In genomic region chr2:54995553-54995952, GRCh38 we compare ENCODE assay signal across 21 cellular contexts. TPM values are rescaled to one million over a fixed set of nuclear protein-coding genes. Genes with fewer than 3 reads are reported as not detected.
DNase-seq lines count a peak whose midpoint lies in the region; ATAC-seq and TF ChIP-seq lines count a peak whose summit lies in the region.
"Had no signal": no experiment of that assay in that cellular context is flagged by ENCODE, and none has a peak within 500 bp of the region (broad histone marks: within the 10 kb centered on the region; RNA-seq: fewer than 3 reads in every experiment).

No MANE protein-coding gene starts in this region.

- CTCF ChIA-PET in activated CD8-positive, alpha-beta T cell treated with anti-CD3 and anti-CD28 coated beads, Interleukin-2, amount 10 ng/mL, durations not matched to agents 7 days and 5 days (lab: Charles Lee), result no interaction called here
- CTCF ChIA-PET in activated CD8-positive, alpha-beta T cell treated with anti-CD3 and anti-CD28 coated beads for 36 hours (lab: Charles Lee), result interaction anchor here (1.4 kb wide), 1 partner anchor 10 kb away, joined by 5 read pairs; no protein-coding TSS in a partner anchor

- POLR2A ChIA-PET in activated CD8-positive, alpha-beta T cell treated with anti-CD3 and anti-CD28 coated beads, Interleukin-2, amount 10 ng/mL, durations not matched to agents 7 days and 5 days (lab: Charles Lee), result interaction anchor here (0.6 kb wide), 1 partner anchor 108 kb away, joined by 5 read pairs; no protein-coding TSS in a partner anchor
- POLR2A ChIA-PET in activated CD8-positive, alpha-beta T cell treated with anti-CD3 and anti-CD28 coated beads for 36 hours (lab: Charles Lee), result no interaction called here

- no peaks in the 10 kb centered on the region for H3K9me3 Mint-ChIP-seq in activated CD8-positive, alpha-beta T cell treated with anti-CD3 and anti-CD28 coated beads, Interleukin-2, amount 10 ng/mL, durations not matched to agents 7 days and 5 days (ENCODE audit: insufficient read depth)
- H3K9me3 Mint-ChIP-seq in activated CD8-positive, alpha-beta T cell treated with anti-CD3 and anti-CD28 coated beads for 36 hours, result no peaks in the 10 kb centered on the region
- H3K9me3 Mint-ChIP-seq in activated naive CD8-positive, alpha-beta T cell treated with anti-CD3 and anti-CD28 coated beads, Interleukin-2, amount 50 U/mL, for 24 hours, result no peaks in the 10 kb centered on the region
- no peaks in the 10 kb centered on the region for H3K9me3 Mint-ChIP-seq in stimulated activated effector memory CD8-positive, alpha-beta T cell treated with anti-CD3 and anti-CD28 coated beads, Interleukin-12 subunit alpha, Interleukin-12 subunit beta, amount 100 ng/mL, for 72 hours
- H3K9me3 Mint-ChIP-seq: activated CD4-positive, alpha-beta T cell treated with anti-CD3 and anti-CD28 coated beads, Interleukin-2, amount 10 ng/mL, durations not matched to agents 24 days and 14 days; GM23338; IgD-negative memory B cell; immature natural killer cell; nephron progenitor cell had no signal

- DNase-seq in activated CD8-positive, alpha-beta T cell treated with anti-CD3 and anti-CD28 coated beads, Interleukin-2, amount 10 ng/mL, durations not matched to agents 7 days and 5 days, result no peak
- DNase-seq in activated CD8-positive, alpha-beta T cell treated with anti-CD3 and anti-CD28 coated beads for 36 hours, result no peak
- no peak for DNase-seq in activated naive CD8-positive, alpha-beta T cell treated with anti-CD3 and anti-CD28 coated beads, Interleukin-2, amount 50 U/mL, for 24 hours
- DNase-seq in stimulated activated effector memory CD8-positive, alpha-beta T cell treated with anti-CD3 and anti-CD28 coated beads, Interleukin-12 subunit alpha, Interleukin-12 subunit beta, amount 100 ng/mL, for 72 hours (ENCODE audit: low spot score in 2 of 2), result no peak
- no peak for DNase-seq in NCI-H69 (lab: John Stamatoyannopoulos, UW)
- DNase-seq: activated CD4-positive, alpha-beta T cell treated with anti-CD3 and anti-CD28 coated beads, Interleukin-2, amount 10 ng/mL, durations not matched to agents 24 days and 14 days; activated CD8-positive, alpha-beta memory T cell treated with anti-CD3 and anti-CD28 coated beads, Interleukin-2, amount 50 U/mL, for 4 hours; activated effector memory CD4-positive, alpha-beta T cell treated with anti-CD3 and anti-CD28 coated beads, Interleukin-2, amount 50 U/mL, for 16 hours; adrenal gland; immature natural killer cell; left ventricle myocardium inferior; nephron progenitor cell; OCI-M1; Right ventricle myocardium superior; stimulated activated CD4-positive, alpha-beta T cell treated with anti-CD3 and anti-CD28 coated beads, Interleukin-2, amount 100 ng/mL, for 24 hours; stomach had no signal

- peak; percentile 27 for ATAC-seq in activated CD8-positive, alpha-beta T cell treated with anti-CD3 and anti-CD28 coated beads, Interleukin-2, amount 10 ng/mL, durations not matched to agents 7 days and 5 days
- ATAC-seq in activated CD8-positive, alpha-beta T cell treated with anti-CD3 and anti-CD28 coated beads for 36 hours, result no peak
- ATAC-seq in HG02852 (IDR thresholded peaks at IDR 0.05; ENCODE audit: unreplicated experiment) (peak; percentile 73), GM21381 (IDR thresholded peaks at IDR 0.05; ENCODE audit: unreplicated experiment) (no peak), GM21526 (IDR thresholded peaks at IDR 0.05; ENCODE audit: low FRiP score, unreplicated experiment) (no peak)
- ATAC-seq in activated naive CD8-positive, alpha-beta T cell treated with anti-CD3 and anti-CD28 coated beads, Interleukin-2, amount 50 U/mL, for 24 hours, result peak; percentile 46
- peak; percentile 60 for ATAC-seq in stimulated activated effector memory CD8-positive, alpha-beta T cell treated with anti-CD3 and anti-CD28 coated beads, Interleukin-12 subunit alpha, Interleukin-12 subunit beta, amount 100 ng/mL, for 72 hours
- ATAC-seq: GM23338 had no signal

- intact Hi-C loops in activated CD8-positive, alpha-beta T cell treated with anti-CD3 and anti-CD28 coated beads for 36 hours (cut with micrococcal nuclease), result no loop called here

- H3K36me3 Mint-ChIP-seq in activated CD8-positive, alpha-beta T cell treated with anti-CD3 and anti-CD28 coated beads, Interleukin-2, amount 10 ng/mL, durations not matched to agents 7 days and 5 days (ENCODE audit: low read depth), result peaks cover 7% of the 10 kb centered on the region
- peaks cover 4% of the 10 kb centered on the region for H3K36me3 Mint-ChIP-seq in activated CD8-positive, alpha-beta T cell treated with anti-CD3 and anti-CD28 coated beads for 36 hours (ENCODE audit: low read depth)
- H3K36me3 Mint-ChIP-seq in activated naive CD8-positive, alpha-beta T cell treated with anti-CD3 and anti-CD28 coated beads, Interleukin-2, amount 50 U/mL, for 24 hours (ENCODE audit: low read depth), result peaks cover 1% of the 10 kb centered on the region
- H3K36me3 Mint-ChIP-seq in stimulated activated effector memory CD8-positive, alpha-beta T cell treated with anti-CD3 and anti-CD28 coated beads, Interleukin-12 subunit alpha, Interleukin-12 subunit beta, amount 100 ng/mL, for 72 hours, result no peaks in the 10 kb centered on the region
- H3K36me3 Mint-ChIP-seq: immature natural killer cell had no signal

- no peaks in the 10 kb centered on the region for H3K27me3 Mint-ChIP-seq in activated CD8-positive, alpha-beta T cell treated with anti-CD3 and anti-CD28 coated beads, Interleukin-2, amount 10 ng/mL, durations not matched to agents 7 days and 5 days (ENCODE audit: low read depth)
- no peaks in the 10 kb centered on the region for H3K27me3 Mint-ChIP-seq in activated CD8-positive, alpha-beta T cell treated with anti-CD3 and anti-CD28 coated beads for 36 hours
- no peaks in the 10 kb centered on the region for H3K27me3 Mint-ChIP-seq in activated naive CD8-positive, alpha-beta T cell treated with anti-CD3 and anti-CD28 coated beads, Interleukin-2, amount 50 U/mL, for 24 hours
- H3K27me3 Mint-ChIP-seq: activated CD4-positive, alpha-beta T cell treated with anti-CD3 and anti-CD28 coated beads, Interleukin-2, amount 10 ng/mL, durations not matched to agents 24 days and 14 days; IgD-negative memory B cell had no signal

- H3K4me3 Mint-ChIP-seq in activated CD8-positive, alpha-beta T cell treated with anti-CD3 and anti-CD28 coated beads, Interleukin-2, amount 10 ng/mL, durations not matched to agents 7 days and 5 days, result no peak overlapping the region
- no peak overlapping the region for H3K4me3 Mint-ChIP-seq in activated CD8-positive, alpha-beta T cell treated with anti-CD3 and anti-CD28 coated beads for 36 hours
- no peak overlapping the region for H3K4me3 Mint-ChIP-seq in activated naive CD8-positive, alpha-beta T cell treated with anti-CD3 and anti-CD28 coated beads, Interleukin-2, amount 50 U/mL, for 24 hours
- no peak overlapping the region for H3K4me3 Mint-ChIP-seq in stimulated activated effector memory CD8-positive, alpha-beta T cell treated with anti-CD3 and anti-CD28 coated beads, Interleukin-12 subunit alpha, Interleukin-12 subunit beta, amount 100 ng/mL, for 72 hours
- H3K4me3 Mint-ChIP-seq: activated CD4-positive, alpha-beta T cell treated with anti-CD3 and anti-CD28 coated beads, Interleukin-2, amount 10 ng/mL, durations not matched to agents 24 days and 14 days; GM23338; IgD-negative memory B cell; immature natural killer cell; nephron progenitor cell had no signal

- TF ChIP-seq CTCF in activated CD8-positive, alpha-beta T cell treated with anti-CD3 and anti-CD28 coated beads for 36 hours (IDR thresholded peaks at IDR 0.05), result no peak

- no peak overlapping the region for H3K27ac Mint-ChIP-seq in activated CD8-positive, alpha-beta T cell treated with anti-CD3 and anti-CD28 coated beads, Interleukin-2, amount 10 ng/mL, durations not matched to agents 7 days and 5 days
- no peak overlapping the region for H3K27ac Mint-ChIP-seq in activated CD8-positive, alpha-beta T cell treated with anti-CD3 and anti-CD28 coated beads for 36 hours
- H3K27ac Mint-ChIP-seq in activated naive CD8-positive, alpha-beta T cell treated with anti-CD3 and anti-CD28 coated beads, Interleukin-2, amount 50 U/mL, for 24 hours, result no peak overlapping the region
- H3K27ac Mint-ChIP-seq in stimulated activated effector memory CD8-positive, alpha-beta T cell treated with anti-CD3 and anti-CD28 coated beads, Interleukin-12 subunit alpha, Interleukin-12 subunit beta, amount 100 ng/mL, for 72 hours, result no peak overlapping the region
- H3K27ac Mint-ChIP-seq: activated CD4-positive, alpha-beta T cell treated with anti-CD3 and anti-CD28 coated beads, Interleukin-2, amount 10 ng/mL, durations not matched to agents 24 days and 14 days; GM23338; IgD-negative memory B cell; nephron progenitor cell had no signal

- peaks cover 29% of the 10 kb centered on the region for H3K4me1 Mint-ChIP-seq in activated CD8-positive, alpha-beta T cell treated with anti-CD3 and anti-CD28 coated beads, Interleukin-2, amount 10 ng/mL, durations not matched to agents 7 days and 5 days (ENCODE audit: low read depth)
- H3K4me1 Mint-ChIP-seq in activated CD8-positive, alpha-beta T cell treated with anti-CD3 and anti-CD28 coated beads for 36 hours (ENCODE audit: low read depth), result peaks cover 65% of the 10 kb centered on the region
- peaks cover 71% of the 10 kb centered on the region for H3K4me1 Mint-ChIP-seq in activated naive CD8-positive, alpha-beta T cell treated with anti-CD3 and anti-CD28 coated beads, Interleukin-2, amount 50 U/mL, for 24 hours
- H3K4me1 Mint-ChIP-seq in stimulated activated effector memory CD8-positive, alpha-beta T cell treated with anti-CD3 and anti-CD28 coated beads, Interleukin-12 subunit alpha, Interleukin-12 subunit beta, amount 100 ng/mL, for 72 hours, result peaks cover 59% of the 10 kb centered on the region

RNA-seq across cellular contexts. Expression of gene RTN4, which starts 54.7 kb away (rescaled TPM):
- total RNA-seq in activated CD8-positive, alpha-beta T cell treated with anti-CD3 and anti-CD28 coated beads, Interleukin-2, amount 10 ng/mL, durations not matched to agents 7 days and 5 days, result 10 to 100 TPM; 90.3 to 93.9 TPM
- total RNA-seq in activated CD8-positive, alpha-beta T cell treated with anti-CD3 and anti-CD28 coated beads for 36 hours, result 10 to 100 TPM; 81.5 to 85.0 TPM

Comparison
In these comparisons a context has a peak if more than half of its experiments do, and no peak if none do; other contexts are left out.
1. ATAC-seq: peak in activated CD8-positive, alpha-beta T cell treated with anti-CD3 and anti-CD28 coated beads, Interleukin-2, amount 10 ng/mL, durations not matched to agents 7 days and 5 days (single experiment), HG02852 (single experiment), activated naive CD8-positive, alpha-beta T cell treated with anti-CD3 and anti-CD28 coated beads, Interleukin-2, amount 50 U/mL, for 24 hours (single experiment) and stimulated activated effector memory CD8-positive, alpha-beta T cell treated with anti-CD3 and anti-CD28 coated beads, Interleukin-12 subunit alpha, Interleukin-12 subunit beta, amount 100 ng/mL, for 72 hours (single experiment); none in activated CD8-positive, alpha-beta T cell treated with anti-CD3 and anti-CD28 coated beads for 36 hours (single experiment), GM21381 (single experiment) and GM21526 (single experiment).